12 cellular contexts compared by ENCODE assay signal in genomic region chr10:130160775-130161174, GRCh38. TPM values are rescaled to one million over a fixed set of nuclear protein-coding genes. Genes with fewer than 3 reads are reported as not detected.
A peak's percentile ranks its signal among the peaks of the same experiment; 100 is the strongest.
DNase-seq lines count a peak whose midpoint lies in the region; ATAC-seq and TF ChIP-seq lines count a peak whose summit lies in the region.
"Had no signal": no experiment of that assay in that cellular context is flagged by ENCODE, and none has a peak within 500 bp of the region (broad histone marks: within the 10 kb centered on the region; RNA-seq: fewer than 3 reads in every experiment).

No MANE protein-coding gene starts in this region.

- H3K4me3 ChIP-seq in AG04450 (ENCODE audit: low read depth, low read length) (no peak overlapping the region), brain microvascular endothelial cell (ENCODE audit: low read depth, low read length) (no peak overlapping the region), trophoblast cell (ENCODE audit: low read depth, low read length) (no peak overlapping the region)
- H3K4me3 ChIP-seq: cardiac muscle cell had no signal

- no peak overlapping the region for H4K91ac ChIP-seq in trophoblast cell (ENCODE audit: low read depth, low read length)

- no peak overlapping the region for H4K8ac ChIP-seq in trophoblast cell (ENCODE audit: low read depth, low read length)

- H3K36me3 ChIP-seq in brain microvascular endothelial cell (replicated peaks) (peaks cover 18% of the 10 kb centered on the region), trophoblast cell (ENCODE audit: control insufficient read depth in 1 of 2, insufficient read depth in 2 of 2, low read length in 2 of 2) (peaks cover 8 to 13% of the 10 kb centered on the region in 2 experiments)

- H3K9me3 ChIP-seq in AG04450 (ENCODE audit: control insufficient read depth, insufficient read depth, low read length): no peaks in the 10 kb centered on the region
- H3K9me3 ChIP-seq in trophoblast cell (ENCODE audit: insufficient read depth, low read depth, low read length): peaks cover under 1% of the 10 kb centered on the region

- no peak overlapping the region for H3K9ac ChIP-seq in trophoblast cell (ENCODE audit: low read length)

- H3K9me3 Mint-ChIP-seq in progenitor cell of endocrine pancreas (ENCODE audit: low read depth): no peaks in the 10 kb centered on the region

- H3K4me3 Mint-ChIP-seq in progenitor cell of endocrine pancreas (ENCODE audit: low read depth): no peak overlapping the region

- CTCF ChIA-PET in AG04450 (lab: Charles Lee): interaction anchor here (0.7 to 1.1 kb wide), 2 partner anchors 18 to 1949 kb away, joined by 3 read pairs; no protein-coding TSS in a partner anchor

- no peak overlapping the region for H3K14ac ChIP-seq in trophoblast cell (ENCODE audit: low read length)

- H2AK5ac ChIP-seq in trophoblast cell (ENCODE audit: low read length): no peak overlapping the region

- no peak overlapping the region for H2BK12ac ChIP-seq in trophoblast cell (ENCODE audit: low read length)

- WGBS in trophoblast cell (ENCODE audit: extremely low coverage, insufficient coverage, insufficient read length): no CpG with 5 or more reads among the region's 6 CpGs

- H3K23ac ChIP-seq in trophoblast cell (ENCODE audit: low read length): no peak overlapping the region

- H3K27ac ChIP-seq in AG04450 (ENCODE audit: low read depth, low read length): no peak overlapping the region
- no peak overlapping the region for H3K27ac ChIP-seq in brain microvascular endothelial cell
- H3K27ac ChIP-seq in trophoblast cell (ENCODE audit: low read depth, low read length): no peak overlapping the region
- H3K27ac ChIP-seq: cardiac muscle cell had no signal

- POLR2A ChIA-PET in AG04450 (lab: Yijun Ruan, JAX): interaction anchor here (0.6 kb wide), 1 partner anchor 25 kb away, joined by 3 read pairs; the partner anchor contains the start of gene GLRX3

- H4K12ac ChIP-seq in trophoblast cell (ENCODE audit: low read depth, low read length): no peak overlapping the region

- H3K27me3 Mint-ChIP-seq in progenitor cell of endocrine pancreas: no peaks in the 10 kb centered on the region

- H3K4ac ChIP-seq in trophoblast cell (ENCODE audit: low read depth, low read length): no peak overlapping the region

- no peak overlapping the region for H2BK5ac ChIP-seq in trophoblast cell (ENCODE audit: low read depth, low read length, poor library complexity)

- H2AFZ ChIP-seq in trophoblast cell (ENCODE audit: insufficient read depth, low read length, poor library complexity): no peak overlapping the region

- TF ChIP-seq CTCF in AG04450 (IDR thresholded peaks at IDR 0.05; ENCODE audit: low read depth, low read length): peak; percentile 27; the same call in 1 of the 2 replicates
- TF ChIP-seq CTCF in GM13977 (IDR thresholded peaks at IDR 0.05; ENCODE audit: extremely low read depth, insufficient read depth, missing control alignments): peak; percentile 43
- peak; percentile 36 for TF ChIP-seq CTCF in brain microvascular endothelial cell (IDR thresholded peaks at IDR 0.05; ENCODE audit: low read depth, low read length, missing control alignments)
- no peak for TF ChIP-seq CTCF in progenitor cell of endocrine pancreas (IDR thresholded peaks at IDR 0.05; ENCODE audit: unreplicated experiment)

- H3K36me3 Mint-ChIP-seq in progenitor cell of endocrine pancreas (ENCODE audit: insufficient read depth): peaks cover 10% of the 10 kb centered on the region

- no peak overlapping the region for H3K18ac ChIP-seq in trophoblast cell (ENCODE audit: low read length)

- H3K79me1 ChIP-seq in trophoblast cell (ENCODE audit: low read length): no peaks in the 10 kb centered on the region

- H3K27ac Mint-ChIP-seq in progenitor cell of endocrine pancreas: no peak overlapping the region

- H2BK120ac ChIP-seq in trophoblast cell (ENCODE audit: insufficient read depth, low read length, poor library complexity): no peak overlapping the region

- no peak overlapping the region for H3K4me2 ChIP-seq in trophoblast cell (ENCODE audit: low read length)

- H3K27me3 ChIP-seq in AG04450 (ENCODE audit: control insufficient read depth, insufficient read depth, low read length) (no peaks in the 10 kb centered on the region), brain microvascular endothelial cell (replicated peaks) (no peaks in the 10 kb centered on the region), trophoblast cell (ENCODE audit: insufficient read depth, low read length) (no peaks in the 10 kb centered on the region)
- H3K27me3 ChIP-seq: cardiac muscle cell had no signal

- in situ Hi-C loops in GM13977 (cut with MboI; ENCODE audit: low pct_unique_long_range_greater_than_20kb, low sequenced_read_pairs, unreplicated experiment) (no loop called here), brain microvascular endothelial cell (cut with HindIII; ENCODE audit: low pct_ligation_motif_present, low sequenced_read_pairs) (no loop called here)

- ATAC-seq in HG03039 (IDR thresholded peaks at IDR 0.05; ENCODE audit: unreplicated experiment): peak; percentile 59

- no peaks in the 10 kb centered on the region for H3K4me1 ChIP-seq in trophoblast cell (ENCODE audit: control insufficient read depth in 1 of 2, insufficient read depth in 2 of 2, low read length in 2 of 2)

- DNase-seq in AG04450 (ENCODE audit: low read depth, low spot score) (no peak), GM13977 (ENCODE audit: low spot score) (no peak), brain microvascular endothelial cell (peak; percentile 31), trophoblast cell (no peak), progenitor cell of endocrine pancreas (ENCODE audit: low spot score, unreplicated experiment) (no peak), NCI-H1092 treated with DMSO at 0.1 percent for 48 hours (lab: John Stamatoyannopoulos, UW) (no peak), NOMO-1 (lab: John Stamatoyannopoulos, UW; ENCODE audit: unreplicated experiment in 2 of 2) (no peak)
- DNase-seq: NCI-H1436, SHP77 treated with DMSO at 0.1 percent for 48 hours, substantia nigra had no signal

- H3K79me2 ChIP-seq in trophoblast cell (ENCODE audit: control insufficient read depth, insufficient read depth, low read length, poor library complexity): no peaks in the 10 kb centered on the region

- peaks cover 2% of the 10 kb centered on the region for H3K4me1 Mint-ChIP-seq in progenitor cell of endocrine pancreas (ENCODE audit: low read depth)

RNA-seq across cellular contexts. Expression of gene GLRX3, which starts 24.6 kb away (rescaled TPM):
- polyA plus RNA-seq in AG04450 (2011; rRNA removed): 91.0 and 126 TPM in 2 replicates
- polyA minus RNA-seq in AG04450 (2011; rRNA and poly(A)+ RNA removed): 12.6 and 24.4 TPM in 2 replicates
- 160 and 164 TPM in 2 replicates for polyA plus RNA-seq in trophoblast cell (2013)
- 80.8 TPM in 2 replicates for total RNA-seq in progenitor cell of endocrine pancreas

RNA-seq across cellular contexts. Expression of gene C10orf143, which starts 50.1 kb away (rescaled TPM):
- polyA plus RNA-seq in AG04450 (2011; rRNA removed): 1.7 and 1.9 TPM in 2 replicates
- 0.18 and 1.00 TPM in 2 replicates for polyA minus RNA-seq in AG04450 (2011; rRNA and poly(A)+ RNA removed)
- 0.94 and 1.4 TPM in 2 replicates for polyA plus RNA-seq in trophoblast cell (2013)
- 3.6 and 3.7 TPM in 2 replicates for total RNA-seq in progenitor cell of endocrine pancreas
